Comparison of ENCODE assay signal across 1 cellular context in genomic region chr15:41872166-41872747, GRCh38.
TF ChIP-seq lines count a peak whose summit lies in the region.

No MANE protein-coding gene starts in this region.

TF ChIP-seq in H1, 55 proteins besides CTCF, POLR2A, EP300 and RAD21:
- no peak for TF ChIP-seq BRCA1 (IDR thresholded peaks at IDR 0.05; ENCODE audit: low read depth, low read length)
- no peak for TF ChIP-seq TAF1 (IDR thresholded peaks at IDR 0.05; ENCODE audit: low read depth, low read length)
- no peak for TF ChIP-seq SIX5 (IDR thresholded peaks at IDR 0.05; ENCODE audit: low read depth, low read length)
- TF ChIP-seq BCL11A (IDR thresholded peaks at IDR 0.05; ENCODE audit: low read depth in 2 of 2, low read length in 2 of 2): no peak
- TF ChIP-seq KDM5A (IDR thresholded peaks at IDR 0.05; ENCODE audit: low read length): no peak
- TF ChIP-seq NANOG (IDR thresholded peaks at IDR 0.05; ENCODE audit: insufficient read depth, low read depth, low read length, poor library complexity, severe bottlenecking): no peak
- TF ChIP-seq ASH2L (IDR thresholded peaks at IDR 0.05; ENCODE audit: low read length): no peak
- TF ChIP-seq, protein P1, sequence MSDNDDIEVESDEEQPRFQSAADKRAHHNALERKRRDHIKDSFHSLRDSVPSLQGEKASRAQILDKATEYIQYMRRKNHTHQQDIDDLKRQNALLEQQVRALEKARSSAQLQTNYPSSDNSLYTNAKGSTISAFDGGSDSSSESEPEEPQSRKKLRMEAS (IDR thresholded peaks at IDR 0.05): no peak
- TF ChIP-seq SP4 (IDR thresholded peaks at IDR 0.05; ENCODE audit: low read length): no peak
- TF ChIP-seq TCF12 (IDR thresholded peaks at IDR 0.05; ENCODE audit: low read depth, low read length): no peak
- TF ChIP-seq RBBP5 (IDR thresholded peaks at IDR 0.05; ENCODE audit: borderline replicate concordance, low read depth, low read length): no peak
- no peak for TF ChIP-seq NRF1 (IDR thresholded peaks at IDR 0.05; ENCODE audit: low read depth, low read length)
- no peak for TF ChIP-seq SRF (IDR thresholded peaks at IDR 0.05; ENCODE audit: low read depth, low read length)
- TF ChIP-seq FOSL1 (IDR thresholded peaks at IDR 0.05; ENCODE audit: insufficient read depth, low read depth, low read length): no peak
- TF ChIP-seq SP1 (IDR thresholded peaks at IDR 0.05; ENCODE audit: low read depth, low read length): no peak
- no peak for TF ChIP-seq CHD1 (IDR thresholded peaks at IDR 0.05; ENCODE audit: low read depth, low read length)
